21 cellular contexts compared by ENCODE assay signal in genomic region chr7:44894881-44895600, GRCh38. TPM values are rescaled to one million over a fixed set of nuclear protein-coding genes. Genes with fewer than 3 reads are reported as not detected.
DNase-seq lines count a peak whose midpoint lies in the region; ATAC-seq lines count a peak whose summit lies in the region.
"Had no signal": no experiment of that assay in that cellular context is flagged by ENCODE, and none has a peak within 500 bp of the region (broad histone marks: within the 10 kb centered on the region; RNA-seq: fewer than 3 reads in every experiment).

No MANE protein-coding gene starts in this region.

- no peaks in the 10 kb centered on the region for H3K9me2 ChIP-seq in GM23248 (ENCODE audit: insufficient read depth)

- intact Hi-C loops in head of caudate nucleus (cut with DNase I) = no loop called here

- peak; percentile 79 for ATAC-seq in activated naive CD8-positive, alpha-beta T cell treated with anti-CD3 and anti-CD28 coated beads, Interleukin-2, amount 50 U/mL, for 24 hours
- peak; percentile 34 to 53 for ATAC-seq in stimulated activated naive B cell treated with anti-CD40 and anti-IgM and Interleukin-4, amounts not matched to agents 10 μg/mL and 1 μg/mL and 100 μg/mL, for 72 hours (replicated peaks)

- in situ Hi-C loops in GM23248 (cut with MboI) = no loop called here

- no peaks in the 10 kb centered on the region for H3K27me3 Mint-ChIP-seq in activated naive CD8-positive, alpha-beta T cell treated with anti-CD3 and anti-CD28 coated beads, Interleukin-2, amount 50 U/mL, for 24 hours
- H3K27me3 Mint-ChIP-seq in stimulated activated naive B cell treated with anti-CD40 and anti-IgM and Interleukin-4, amounts not matched to agents 10 μg/mL and 1 μg/mL and 100 μg/mL, for 72 hours = no peaks in the 10 kb centered on the region

- no peaks in the 10 kb centered on the region for H3K27me3 ChIP-seq in GM23248 (replicated peaks; ENCODE audit: insufficient read depth)
- H3K27me3 ChIP-seq: ascending aorta, BLaER1, neural progenitor cell had no signal

- no peaks in the 10 kb centered on the region for H3K9me3 ChIP-seq in GM23248 (ENCODE audit: low read depth)
- H3K9me3 ChIP-seq: ascending aorta, BLaER1 had no signal

- H2AFZ ChIP-seq in GM23248 = no peak overlapping the region
- H2AFZ ChIP-seq: neural progenitor cell had no signal

- no peak overlapping the region for H3K27ac ChIP-seq in GM23248
- H3K27ac ChIP-seq: 22Rv1, ascending aorta, BLaER1, coronary artery, epithelial cell of prostate, neural progenitor cell had no signal

- WGBS in GM23248 (ENCODE audit: low coverage in 1 of 2, low lambda C conversion rate in 2 of 2, missing lambda C conversion rate in 2 of 2), 2 experiments = 55 to 59% methylated on average over 4 of the region's 4 CpGs

- H3K36me3 ChIP-seq in GM23248 (ENCODE audit: low read depth) = no peaks in the 10 kb centered on the region
- H3K36me3 ChIP-seq: ascending aorta, BLaER1, neural progenitor cell had no signal

- no peak overlapping the region for H3K4me3 ChIP-seq in GM23248
- H3K4me3 ChIP-seq: ascending aorta, BLaER1, coronary artery, neural progenitor cell had no signal

- peaks cover 41% of the 10 kb centered on the region for H3K4me1 Mint-ChIP-seq in activated naive CD8-positive, alpha-beta T cell treated with anti-CD3 and anti-CD28 coated beads, Interleukin-2, amount 50 U/mL, for 24 hours
- peaks cover 4 to 19% of the 10 kb centered on the region in 2 donors for H3K4me1 Mint-ChIP-seq in stimulated activated naive B cell treated with anti-CD40 and anti-IgM and Interleukin-4, amounts not matched to agents 10 μg/mL and 1 μg/mL and 100 μg/mL, for 72 hours
- H3K4me1 Mint-ChIP-seq: neural progenitor cell had no signal

- H3K4me1 ChIP-seq in GM23248 (ENCODE audit: insufficient read depth) = no peaks in the 10 kb centered on the region
- H3K4me1 ChIP-seq: ascending aorta, neural progenitor cell had no signal

- H4K20me1 ChIP-seq in GM23248 (ENCODE audit: insufficient read depth) = no peaks in the 10 kb centered on the region
- H4K20me1 ChIP-seq: BLaER1 had no signal

- peaks cover 41% of the 10 kb centered on the region for H3K79me2 ChIP-seq in GM23248 (ENCODE audit: insufficient read depth)

- DNase-seq in DMS 273 (lab: John Stamatoyannopoulos, UW; ENCODE audit: unreplicated experiment) (peak; percentile 62), DMS 273 treated with DMSO at 0.1 percent for 48 hours (lab: John Stamatoyannopoulos, UW) (no peak), head of caudate nucleus (peak in 39 of 42 donors; percentile 32 to 87 (median 62)), GM23248 (no peak), NAMALWA (ENCODE audit: low spot score) (no peak), GM19238 (ENCODE audit: insufficient read length, low spot score) (no peak)
- DNase-seq in activated naive CD8-positive, alpha-beta T cell treated with anti-CD3 and anti-CD28 coated beads, Interleukin-2, amount 50 U/mL, for 24 hours = no peak
- no peak for DNase-seq in stimulated activated naive B cell treated with anti-CD40 and anti-IgM and Interleukin-4, amounts not matched to agents 10 μg/mL and 1 μg/mL and 100 μg/mL, for 72 hours
- DNase-seq: activated CD4-positive, CD25-positive, alpha-beta regulatory T cell; activated effector memory CD4-positive, alpha-beta T cell treated with anti-CD3 and anti-CD28 coated beads, Interleukin-2, amount 50 U/mL, for 16 hours; foreskin melanocyte; HFFc6; NCI-H1105; NCI-H526; T-helper 2 cell had no signal

- no peaks in the 10 kb centered on the region for H3K36me3 Mint-ChIP-seq in activated naive CD8-positive, alpha-beta T cell treated with anti-CD3 and anti-CD28 coated beads, Interleukin-2, amount 50 U/mL, for 24 hours (ENCODE audit: low read depth)
- no peaks in the 10 kb centered on the region for H3K36me3 Mint-ChIP-seq in stimulated activated naive B cell treated with anti-CD40 and anti-IgM and Interleukin-4, amounts not matched to agents 10 μg/mL and 1 μg/mL and 100 μg/mL, for 72 hours
- H3K36me3 Mint-ChIP-seq: neural progenitor cell had no signal

- peak overlapping the region; percentile 10 for H3K27ac Mint-ChIP-seq in activated naive CD8-positive, alpha-beta T cell treated with anti-CD3 and anti-CD28 coated beads, Interleukin-2, amount 50 U/mL, for 24 hours
- H3K27ac Mint-ChIP-seq in stimulated activated naive B cell treated with anti-CD40 and anti-IgM and Interleukin-4, amounts not matched to agents 10 μg/mL and 1 μg/mL and 100 μg/mL, for 72 hours = no peak overlapping the region
- H3K27ac Mint-ChIP-seq: HFFc6, neural progenitor cell had no signal

- H3K9ac ChIP-seq in GM23248 = no peak overlapping the region
- H3K9ac ChIP-seq: BLaER1, neural progenitor cell had no signal

- H3K4me2 ChIP-seq in GM23248 (ENCODE audit: unreplicated experiment) = no peak overlapping the region
- H3K4me2 ChIP-seq: BLaER1, neural progenitor cell had no signal

- no peaks in the 10 kb centered on the region for H3K9me3 Mint-ChIP-seq in activated naive CD8-positive, alpha-beta T cell treated with anti-CD3 and anti-CD28 coated beads, Interleukin-2, amount 50 U/mL, for 24 hours
- H3K9me3 Mint-ChIP-seq in stimulated activated naive B cell treated with anti-CD40 and anti-IgM and Interleukin-4, amounts not matched to agents 10 μg/mL and 1 μg/mL and 100 μg/mL, for 72 hours = no peaks in the 10 kb centered on the region
- H3K9me3 Mint-ChIP-seq: HFFc6, neural progenitor cell had no signal

- no peak overlapping the region for H3K4me3 Mint-ChIP-seq in activated naive CD8-positive, alpha-beta T cell treated with anti-CD3 and anti-CD28 coated beads, Interleukin-2, amount 50 U/mL, for 24 hours
- no peak overlapping the region for H3K4me3 Mint-ChIP-seq in stimulated activated naive B cell treated with anti-CD40 and anti-IgM and Interleukin-4, amounts not matched to agents 10 μg/mL and 1 μg/mL and 100 μg/mL, for 72 hours
- H3K4me3 Mint-ChIP-seq: HFFc6, neural progenitor cell had no signal

- peaks cover 8% of the 10 kb centered on the region; the same call in 1 of the 2 replicates for H3F3A ChIP-seq in GM23248 (ENCODE audit: insufficient read depth)

RNA-seq across cellular contexts. Expression of gene PURB, which starts 9.7 kb away (rescaled TPM):
- total RNA-seq in GM23248 (2014; rRNA removed; shearing (Covaris generic)) = 17.0 and 17.3 TPM in 2 replicates
- polyA plus RNA-seq in GM23248 (2016; fragmentation: Nextera tagmentation; extraction: Ambion mirVana) = 1.4 and 1.6 TPM in 2 replicates

RNA-seq across cellular contexts. Expression of gene H2AZ2, which starts 47.2 kb away (rescaled TPM):
- 138 and 179 TPM in 2 replicates for total RNA-seq in GM23248 (2014; rRNA removed; shearing (Covaris generic))
- 165 and 166 TPM in 2 replicates for polyA plus RNA-seq in GM23248 (2016; fragmentation: Nextera tagmentation; extraction: Ambion mirVana)

Comparison
In these comparisons a context has a peak if more than half of its experiments do, and no peak if none do; other contexts are left out.
1. DNase-seq: peak in DMS 273 (single experiment) and head of caudate nucleus (39 of 42); none in DMS 273 treated with DMSO at 0.1 percent for 48 hours (single experiment), activated naive CD8-positive, alpha-beta T cell treated with anti-CD3 and anti-CD28 coated beads, Interleukin-2, amount 50 U/mL, for 24 hours (single experiment), stimulated activated naive B cell treated with anti-CD40 and anti-IgM and Interleukin-4, amounts not matched to agents 10 μg/mL and 1 μg/mL and 100 μg/mL, for 72 hours (single experiment), GM23248 (single experiment), NAMALWA (single experiment) and GM19238 (single experiment).